ENCODE assay signal across 18 cellular contexts in genomic region chr4:26400140-26400539, GRCh38.
DNase-seq lines count a peak whose midpoint lies in the region; ATAC-seq and TF ChIP-seq lines count a peak whose summit lies in the region.
"Had no signal": no experiment of that assay in that cellular context is flagged by ENCODE, and none has a peak within 500 bp of the region (broad histone marks: within the 10 kb centered on the region; RNA-seq: fewer than 3 reads in every experiment).

No MANE protein-coding gene starts in this region.

- H3K27me3 Mint-ChIP-seq in activated T-helper 1 cell treated with anti-CD3 and anti-CD28 coated beads, Interleukin-12 subunit alpha, Interleukin-12 subunit beta, Interleukin-2, Interleukin-4 antibody, amounts not matched to agents 30 ng/mL and 10 ng/mL and 1 ng/mL, durations not matched to agents 14 hours and 24 hours and 36 hours (ENCODE audit: insufficient read depth) = no peaks in the 10 kb centered on the region

- H3K27ac ChIP-seq in VCaP = no peak overlapping the region
- H3K27ac ChIP-seq: 22Rv1, BLaER1 had no signal

- intact Hi-C loops in activated T-helper 1 cell treated with anti-CD3 and anti-CD28 coated beads, Interleukin-12 subunit alpha, Interleukin-12 subunit beta, Interleukin-2, Interleukin-4 antibody, amounts not matched to agents 30 ng/mL and 10 ng/mL and 1 ng/mL, durations not matched to agents 14 hours and 24 hours and 36 hours (cut with micrococcal nuclease) = no loop called here

- peaks cover 54% of the 10 kb centered on the region for H3K4me1 Mint-ChIP-seq in activated T-helper 1 cell treated with anti-CD3 and anti-CD28 coated beads, Interleukin-12 subunit alpha, Interleukin-12 subunit beta, Interleukin-2, Interleukin-4 antibody, amounts not matched to agents 30 ng/mL and 10 ng/mL and 1 ng/mL, durations not matched to agents 14 hours and 24 hours and 36 hours (ENCODE audit: low read depth)

- H3K36me3 Mint-ChIP-seq in activated T-helper 1 cell treated with anti-CD3 and anti-CD28 coated beads, Interleukin-12 subunit alpha, Interleukin-12 subunit beta, Interleukin-2, Interleukin-4 antibody, amounts not matched to agents 30 ng/mL and 10 ng/mL and 1 ng/mL, durations not matched to agents 14 hours and 24 hours and 36 hours (ENCODE audit: low read depth) = peaks cover 42% of the 10 kb centered on the region

- ATAC-seq in GM19035 (IDR thresholded peaks at IDR 0.05; ENCODE audit: unreplicated experiment) = no peak
- ATAC-seq in GM18517 (IDR thresholded peaks at IDR 0.05; ENCODE audit: unreplicated experiment) = no peak

- H3K4me3 Mint-ChIP-seq in activated T-helper 1 cell treated with anti-CD3 and anti-CD28 coated beads, Interleukin-12 subunit alpha, Interleukin-12 subunit beta, Interleukin-2, Interleukin-4 antibody, amounts not matched to agents 30 ng/mL and 10 ng/mL and 1 ng/mL, durations not matched to agents 14 hours and 24 hours and 36 hours = no peak overlapping the region
- H3K4me3 Mint-ChIP-seq: T-helper 2 cell treated with Interferon-gamma antibody and Interleukin-4, amounts not matched to agents 5 μg/mL and 100 μg/mL, for 36 hours had no signal

- H3K9me3 Mint-ChIP-seq in activated T-helper 1 cell treated with anti-CD3 and anti-CD28 coated beads, Interleukin-12 subunit alpha, Interleukin-12 subunit beta, Interleukin-2, Interleukin-4 antibody, amounts not matched to agents 30 ng/mL and 10 ng/mL and 1 ng/mL, durations not matched to agents 14 hours and 24 hours and 36 hours = peaks cover 4% of the 10 kb centered on the region

- TF ChIP-seq CTCF in VCaP (conservative IDR thresholded peaks at IDR 0.05) = peak; percentile 35; the same call in 1 of the 2 replicates

- peak; percentile 6 for DNase-seq in DMS 273 (lab: John Stamatoyannopoulos, UW; ENCODE audit: unreplicated experiment)
- no peak for DNase-seq in DMS 273 treated with DMSO at 0.1 percent for 48 hours (lab: John Stamatoyannopoulos, UW)
- peak; percentile 4 for DNase-seq in glomerular visceral epithelial cell (ENCODE audit: extremely low spot score)
- no peak for DNase-seq in activated T-helper 1 cell treated with anti-CD3 and anti-CD28 coated beads, Interleukin-12 subunit alpha, Interleukin-12 subunit beta, Interleukin-2, Interleukin-4 antibody, amounts not matched to agents 30 ng/mL and 10 ng/mL and 1 ng/mL, durations not matched to agents 14 hours and 24 hours and 36 hours (ENCODE audit: low spot score)
- DNase-seq: DMS153, Karpas-422, NCI-H1417 treated with DMSO at 0.1 percent for 48 hours, NCI-H2029 treated with DMSO at 0.1 percent for 48 hours, NCI-H446, NCI-H748 treated with DMSO at 0.1 percent for 48 hours, SIG-M5 had no signal

- H3K27ac Mint-ChIP-seq in activated T-helper 1 cell treated with anti-CD3 and anti-CD28 coated beads, Interleukin-12 subunit alpha, Interleukin-12 subunit beta, Interleukin-2, Interleukin-4 antibody, amounts not matched to agents 30 ng/mL and 10 ng/mL and 1 ng/mL, durations not matched to agents 14 hours and 24 hours and 36 hours = no peak overlapping the region
- H3K27ac Mint-ChIP-seq: T-helper 2 cell treated with Interferon-gamma antibody and Interleukin-4, amounts not matched to agents 5 μg/mL and 100 μg/mL, for 36 hours had no signal

- TF ChIP-seq RAD21 in Ishikawa (IDR thresholded peaks at IDR 0.05; ENCODE audit: low read depth) = peak; percentile 3; the same call in 1 of the 2 replicates

- TF ChIP-seq EP300 in Ishikawa (IDR thresholded peaks at IDR 0.05; ENCODE audit: borderline replicate concordance) = no peak

TF ChIP-seq in Ishikawa, 13 proteins besides CTCF, POLR2A, EP300 and RAD21:
- no peak for TF ChIP-seq TAF1 (IDR thresholded peaks at IDR 0.05; ENCODE audit: low read depth)
- TF ChIP-seq CREB1 (IDR thresholded peaks at IDR 0.05; ENCODE audit: low read depth) = no peak
- no peak for TF ChIP-seq EGR1 (IDR thresholded peaks at IDR 0.05)
- no peak for TF ChIP-seq YY1 (IDR thresholded peaks at IDR 0.05; ENCODE audit: low read depth)
- no peak for TF ChIP-seq USF1 (IDR thresholded peaks at IDR 0.05)
- no peak for TF ChIP-seq ZBTB7A (IDR thresholded peaks at IDR 0.05; ENCODE audit: low read depth)
- TF ChIP-seq NFIC (IDR thresholded peaks at IDR 0.05) = no peak
- no peak for TF ChIP-seq REST (IDR thresholded peaks at IDR 0.05; ENCODE audit: low read depth)
- TF ChIP-seq TCF12 (IDR thresholded peaks at IDR 0.05; ENCODE audit: low read depth) = no peak
- TF ChIP-seq FOXM1 (IDR thresholded peaks at IDR 0.05; ENCODE audit: borderline replicate concordance, low read depth) = no peak
- no peak for TF ChIP-seq TEAD4 (IDR thresholded peaks at IDR 0.05)
- no peak for TF ChIP-seq MAX (IDR thresholded peaks at IDR 0.05)
- TF ChIP-seq CEBPB (IDR thresholded peaks at IDR 0.05) = no peak

Comparison
In these comparisons a context has a peak if more than half of its experiments do, and no peak if none do; other contexts are left out.
1. DNase-seq: peak in DMS 273 (single experiment) and glomerular visceral epithelial cell (single experiment); none in DMS 273 treated with DMSO at 0.1 percent for 48 hours (single experiment) and activated T-helper 1 cell treated with anti-CD3 and anti-CD28 coated beads, Interleukin-12 subunit alpha, Interleukin-12 subunit beta, Interleukin-2, Interleukin-4 antibody, amounts not matched to agents 30 ng/mL and 10 ng/mL and 1 ng/mL, durations not matched to agents 14 hours and 24 hours and 36 hours (single experiment).